8 cellular contexts compared by ENCODE assay signal in genomic region chr1:53145942-53146708, GRCh38. TPM values are rescaled to one million over a fixed set of nuclear protein-coding genes. Genes with fewer than 3 reads are reported as not detected.
DNase-seq lines count a peak whose midpoint lies in the region; ATAC-seq, FAIRE-seq and TF ChIP-seq lines count a peak whose summit lies in the region.

No MANE protein-coding gene starts in this region.

- H2AFZ ChIP-seq in endothelial cell of umbilical vein (ENCODE audit: low read depth, low read length): peak overlapping the region; percentile 4

- H3K36me3 Mint-ChIP-seq in activated CD4-positive, alpha-beta T cell treated with anti-CD3 and anti-CD28 coated beads, Interleukin-2, amount 10 ng/mL, durations not matched to agents 7 days and 5 days (ENCODE audit: low read depth): no peaks in the 10 kb centered on the region

- H3K9ac ChIP-seq in endothelial cell of umbilical vein (replicated peaks; ENCODE audit: extremely low read depth, insufficient read depth, low read length) (no peak overlapping the region), mucosa of stomach (ENCODE audit: low read length) (peak overlapping the region; percentile 74)

- TF ChIP-seq CTCF in A673 (conservative IDR thresholded peaks at IDR 0.05; ENCODE audit: low read depth, low read length) (no peak), endothelial cell of umbilical vein (IDR thresholded peaks at IDR 0.05; ENCODE audit: extremely low read depth in 1 of 2, insufficient read depth in 1 of 2, low read depth in 1 of 2, low read length in 2 of 2) (no peak)

- no peaks in the 10 kb centered on the region for H3K9me3 Mint-ChIP-seq in activated CD4-positive, alpha-beta T cell treated with anti-CD3 and anti-CD28 coated beads, Interleukin-2, amount 10 ng/mL, durations not matched to agents 7 days and 5 days

- H3K4me1 Mint-ChIP-seq in activated CD4-positive, alpha-beta T cell treated with anti-CD3 and anti-CD28 coated beads, Interleukin-2, amount 10 ng/mL, durations not matched to agents 7 days and 5 days: no peaks in the 10 kb centered on the region

- H3K27me3 ChIP-seq in A673 (replicated peaks; ENCODE audit: insufficient read depth, low read depth, low read length, poor library complexity) (no peaks in the 10 kb centered on the region), endothelial cell of umbilical vein (ENCODE audit: control insufficient read depth in 2 of 2, insufficient read depth in 2 of 2, low read length in 2 of 2) (peaks cover 0 to 5% of the 10 kb centered on the region in 2 experiments), mucosa of stomach (ENCODE audit: control insufficient read depth, insufficient read depth, low read length) (no peaks in the 10 kb centered on the region)

- POLR2A ChIA-PET in A673 (lab: Charles Lee; ENCODE audit: low non-redundant PET) (no interaction called here), endothelial cell of umbilical vein (lab: Charles Lee) (interaction anchor here (0.6 kb wide), 1 partner anchor 229 kb away, joined by 3 read pairs; no protein-coding TSS in a partner anchor)
- POLR2A ChIA-PET in activated CD4-positive, alpha-beta T cell treated with anti-CD3 and anti-CD28 coated beads, Interleukin-2, amount 10 ng/mL, durations not matched to agents 7 days and 5 days (lab: Charles Lee): no interaction called here

- H3K9me3 ChIP-seq in A673 (ENCODE audit: low read depth, low read length, poor library complexity, severe bottlenecking): no peaks in the 10 kb centered on the region
- no peaks in the 10 kb centered on the region for H3K9me3 ChIP-seq in endothelial cell of umbilical vein (replicated peaks; ENCODE audit: control insufficient read depth, insufficient read depth, low read length)
- no peaks in the 10 kb centered on the region for H3K9me3 ChIP-seq in mucosa of stomach (ENCODE audit: control insufficient read depth, low read length)

- H3K27ac ChIP-seq in A673 (ENCODE audit: low read depth, low read length, poor library complexity, severe bottlenecking) (peak overlapping the region; percentile 77), endothelial cell of umbilical vein (ENCODE audit: insufficient read depth, low read depth, low read length) (no peak overlapping the region)

- CTCF ChIA-PET in A673 (lab: Charles Lee) (interaction anchor here (0.6 kb wide), 1 partner anchor 1748 kb away, joined by 4 read pairs; no protein-coding TSS in a partner anchor), endothelial cell of umbilical vein (lab: Charles Lee) (interaction anchor here (1.6 kb wide), 1 partner anchor 8 kb away, joined by 3 read pairs; no protein-coding TSS in a partner anchor)
- CTCF ChIA-PET in activated CD4-positive, alpha-beta T cell treated with anti-CD3 and anti-CD28 coated beads, Interleukin-2, amount 10 ng/mL, durations not matched to agents 7 days and 5 days (lab: Charles Lee): interaction anchor here (1.0 kb wide), 1 partner anchor 114 kb away, joined by 3 read pairs; no protein-coding TSS in a partner anchor

- TF ChIP-seq POLR2A in endothelial cell of umbilical vein (IDR thresholded peaks at IDR 0.05; ENCODE audit: low read depth, low read length): no peak

- dilution Hi-C loops in endothelial cell of umbilical vein (cut with MboI; ENCODE audit: extremely low pct_ligation_motif_present, low sequenced_read_pairs): no loop called here

- no peaks in the 10 kb centered on the region for H4K20me1 ChIP-seq in endothelial cell of umbilical vein (replicated peaks; ENCODE audit: control insufficient read depth, extremely low read depth, insufficient read depth, low read length)

- intact Hi-C loops in A673 (cut with micrococcal nuclease; ENCODE audit: unreplicated experiment): no loop called here
- intact Hi-C loops in endothelial cell of umbilical vein (cut with micrococcal nuclease): no loop called here

- no peak overlapping the region for H3K4me3 Mint-ChIP-seq in activated CD4-positive, alpha-beta T cell treated with anti-CD3 and anti-CD28 coated beads, Interleukin-2, amount 10 ng/mL, durations not matched to agents 7 days and 5 days

- H3K27ac Mint-ChIP-seq in activated CD4-positive, alpha-beta T cell treated with anti-CD3 and anti-CD28 coated beads, Interleukin-2, amount 10 ng/mL, durations not matched to agents 7 days and 5 days: no peak overlapping the region

- DNase-seq in A673 (ENCODE audit: low spot score) (peak; percentile 91), NCI-H2227 (lab: John Stamatoyannopoulos, UW; ENCODE audit: unreplicated experiment) (peak; percentile 27), endothelial cell of umbilical vein (ENCODE audit: low read depth, low spot score) (peak; percentile 44), OCI-M2 (lab: John Stamatoyannopoulos, UW; ENCODE audit: unreplicated experiment) (no peak)
- no peak for DNase-seq in stimulated activated naive CD8-positive, alpha-beta T cell treated with anti-CD3 and anti-CD28 coated beads, Interleukin-15, Interleukin-2, amounts not matched to agents 100 U/mL and 50 U/mL, for 24 hours
- no peak for DNase-seq in activated CD4-positive, alpha-beta T cell treated with anti-CD3 and anti-CD28 coated beads, Interleukin-2, amount 10 ng/mL, durations not matched to agents 7 days and 5 days

- H3K9me1 ChIP-seq in endothelial cell of umbilical vein (replicated peaks; ENCODE audit: control insufficient read depth, extremely low read depth, insufficient read depth, low read length): peaks cover 2% of the 10 kb centered on the region

- no peak for FAIRE-seq in endothelial cell of umbilical vein (lab: Jason Lieb, UNC)

- H3K4me1 ChIP-seq in A673 (ENCODE audit: insufficient read depth, low read length, poor library complexity, severe bottlenecking): peaks cover 25% of the 10 kb centered on the region
- H3K4me1 ChIP-seq in endothelial cell of umbilical vein (ENCODE audit: control insufficient read depth, extremely low read depth, insufficient read depth, low read length): no peaks in the 10 kb centered on the region
- peaks cover 33% of the 10 kb centered on the region for H3K4me1 ChIP-seq in mucosa of stomach (ENCODE audit: control insufficient read depth, insufficient read depth, low read length)

- H3K36me3 ChIP-seq in A673 (ENCODE audit: insufficient read depth, low read length, poor library complexity, severe bottlenecking) (no peaks in the 10 kb centered on the region), endothelial cell of umbilical vein (ENCODE audit: control insufficient read depth in 2 of 2, extremely low read depth in 1 of 2, insufficient read depth in 2 of 2, low read length in 2 of 2) (no peaks in the 10 kb centered on the region), mucosa of stomach (ENCODE audit: control insufficient read depth, insufficient read depth, low read length) (no peaks in the 10 kb centered on the region)

- H3K27me3 Mint-ChIP-seq in activated CD4-positive, alpha-beta T cell treated with anti-CD3 and anti-CD28 coated beads, Interleukin-2, amount 10 ng/mL, durations not matched to agents 7 days and 5 days: peaks cover 2% of the 10 kb centered on the region

- no peak overlapping the region for H3K4me2 ChIP-seq in endothelial cell of umbilical vein (ENCODE audit: insufficient read depth, low read length)

- no peaks in the 10 kb centered on the region for H3K79me2 ChIP-seq in endothelial cell of umbilical vein (ENCODE audit: control insufficient read depth, insufficient read depth, low read length)

- no peak overlapping the region for H3K4me3 ChIP-seq in A673 (ENCODE audit: low read depth, low read length, poor library complexity, severe bottlenecking)
- H3K4me3 ChIP-seq in endothelial cell of umbilical vein (replicated peaks in 1 of 3; ENCODE audit: insufficient read depth in 1 of 3, low read depth in 1 of 3, low read length in 3 of 3): no peak overlapping the region
- H3K4me3 ChIP-seq in mucosa of stomach (ENCODE audit: low read length): no peak overlapping the region

- ATAC-seq in stimulated activated naive CD8-positive, alpha-beta T cell treated with anti-CD3 and anti-CD28 coated beads, Interleukin-15, Interleukin-2, amounts not matched to agents 100 U/mL and 50 U/mL, for 24 hours: no peak
- ATAC-seq in GM21423 (IDR thresholded peaks at IDR 0.05; ENCODE audit: unreplicated experiment): no peak

- BruUV-seq in A673 (replicated peaks; lab: Mats Ljungman, UMichigan) (no TSS peak), endothelial cell of umbilical vein (replicated peaks; lab: Mats Ljungman, UMichigan) (no TSS peak)

TF ChIP-seq in endothelial cell of umbilical vein, 7 proteins besides CTCF, POLR2A, EP300 and RAD21 (continues in another document):
- no peak for TF ChIP-seq POLR2AphosphoS5 (IDR thresholded peaks at IDR 0.05; ENCODE audit: insufficient read depth, low read depth, low read length)
- no peak for TF ChIP-seq JUN (IDR thresholded peaks at IDR 0.05; ENCODE audit: borderline replicate concordance, insufficient read depth, insufficient read length, low read depth)
- no peak for TF ChIP-seq MAX (IDR thresholded peaks at IDR 0.05; ENCODE audit: insufficient read depth, insufficient read length)
- no peak for TF ChIP-seq MYC (IDR thresholded peaks at IDR 0.05; ENCODE audit: low read depth, low read length)

RNA-seq across cellular contexts. Expression of gene SLC1A7, which starts 3.7 kb away (rescaled TPM):
- total RNA-seq in A673 (2021): not detected in 2 replicates
- total RNA-seq in endothelial cell of umbilical vein: not detected in 2 replicates
- polyA plus RNA-seq in endothelial cell of umbilical vein: not detected in 2 replicates
- polyA plus RNA-seq in endothelial cell of umbilical vein (2011; cell fraction: cytosol; rRNA removed): not detected in 2 replicates
- not detected in 2 replicates for polyA plus RNA-seq in endothelial cell of umbilical vein (2011; cell fraction: nucleus; rRNA removed)
- polyA plus RNA-seq in endothelial cell of umbilical vein (2012): not detected in 2 replicates
- not detected in 2 replicates for polyA minus RNA-seq in endothelial cell of umbilical vein
- not detected for polyA minus RNA-seq in endothelial cell of umbilical vein (2011; cell fraction: cytosol; rRNA and poly(A)+ RNA removed)
- not detected in 2 replicates for polyA minus RNA-seq in endothelial cell of umbilical vein (2011; cell fraction: nucleus; rRNA and poly(A)+ RNA removed)
- total RNA-seq in activated CD4-positive, alpha-beta T cell treated with anti-CD3 and anti-CD28 coated beads, Interleukin-2, amount 10 ng/mL, durations not matched to agents 7 days and 5 days: not detected

RNA-seq across cellular contexts. Expression of gene CPT2, which starts 50.5 kb away (rescaled TPM):
- total RNA-seq in A673 (2021) (17.0 and 18.7 TPM in 2 replicates), endothelial cell of umbilical vein (10.4 and 11.6 TPM in 2 replicates)
- polyA plus RNA-seq in endothelial cell of umbilical vein: 10.6 and 11.5 TPM in 2 replicates
- 9.4 and 9.8 TPM in 2 replicates for polyA plus RNA-seq in endothelial cell of umbilical vein (2011; cell fraction: cytosol; rRNA removed)
- polyA plus RNA-seq in endothelial cell of umbilical vein (2011; cell fraction: nucleus; rRNA removed): 6.6 and 6.9 TPM in 2 replicates
- 6.2 and 9.3 TPM in 2 replicates for polyA plus RNA-seq in endothelial cell of umbilical vein (2012)
- polyA minus RNA-seq in endothelial cell of umbilical vein: 10.1 and 10.8 TPM in 2 replicates
- polyA minus RNA-seq in endothelial cell of umbilical vein (2011; cell fraction: cytosol; rRNA and poly(A)+ RNA removed): 12.0 TPM
- polyA minus RNA-seq in endothelial cell of umbilical vein (2011; cell fraction: nucleus; rRNA and poly(A)+ RNA removed): 3.9 and 6.4 TPM in 2 replicates
- 10 to 100 TPM; 12.2 to 13.0 TPM for total RNA-seq in activated CD4-positive, alpha-beta T cell treated with anti-CD3 and anti-CD28 coated beads, Interleukin-2, amount 10 ng/mL, durations not matched to agents 7 days and 5 days

Comparison
In these comparisons a context has a peak if more than half of its experiments do, and no peak if none do; other contexts are left out.
1. DNase-seq: peak in A673 (single experiment), NCI-H2227 (single experiment) and endothelial cell of umbilical vein (single experiment); none in stimulated activated naive CD8-positive, alpha-beta T cell treated with anti-CD3 and anti-CD28 coated beads, Interleukin-15, Interleukin-2, amounts not matched to agents 100 U/mL and 50 U/mL, for 24 hours (single experiment), activated CD4-positive, alpha-beta T cell treated with anti-CD3 and anti-CD28 coated beads, Interleukin-2, amount 10 ng/mL, durations not matched to agents 7 days and 5 days (single experiment) and OCI-M2 (single experiment).